ENCODE assay signal across 13 cellular contexts in genomic region chr15:29259233-29259632, GRCh38.
"Had no signal": no experiment of that assay in that cellular context is flagged by ENCODE, and none has a peak within 500 bp of the region (broad histone marks: within the 10 kb centered on the region; RNA-seq: fewer than 3 reads in every experiment).

No MANE protein-coding gene starts in this region.

- H3K9me3 ChIP-seq: ascending aorta, pancreas, testis, upper lobe of right lung had no signal

- DNase-seq: activated CD4-positive, alpha-beta memory T cell treated with anti-CD3 and anti-CD28 coated beads, Interleukin-2, amount 10 ng/mL, durations not matched to agents 7 days and 5 days; activated naive CD4-positive, alpha-beta T cell; activated T-cell treated with anti-CD3 and anti-CD28 coated beads, Interleukin-2, amount 50 U/mL, for 72 hours; kidney; nephron progenitor cell; pancreas; stimulated activated CD4-positive, alpha-beta T cell treated with anti-CD3 and anti-CD28 coated beads, Interleukin-15, amount 100 ng/mL, for 24 hours; stimulated activated CD4-positive, alpha-beta T cell treated with anti-CD3 and anti-CD28 coated beads, Interleukin-4, amount 100 ng/mL, for 24 hours; stimulated activated naive CD8-positive, alpha-beta T cell treated with anti-CD3 and anti-CD28 coated beads, Interleukin-15, amount 100 ng/mL, for 72 hours; testis; upper lobe of right lung had no signal

- H3K4me1 ChIP-seq: ascending aorta, pancreas, testis, upper lobe of right lung had no signal

- ATAC-seq: activated T-cell treated with anti-CD3 and anti-CD28 coated beads, Interleukin-2, amount 50 U/mL, for 72 hours; pancreas; stimulated activated naive CD8-positive, alpha-beta T cell treated with anti-CD3 and anti-CD28 coated beads, Interleukin-15, amount 100 ng/mL, for 72 hours; upper lobe of right lung had no signal

- H3K4me3 ChIP-seq: ascending aorta, pancreas, testis, upper lobe of right lung had no signal

- H3K27me3 ChIP-seq: ascending aorta, pancreas, testis, upper lobe of right lung had no signal

- FAIRE-seq: frontal cortex, kidney, pancreas had no signal

- H3K27ac ChIP-seq: ascending aorta, pancreas, testis, upper lobe of right lung had no signal

- H3K36me3 ChIP-seq: ascending aorta, pancreas, upper lobe of right lung had no signal
